ENCODE assay signal across 24 cellular contexts in genomic region chr2:126676814-126677538, GRCh38. TPM values are rescaled to one million over a fixed set of nuclear protein-coding genes. Genes with fewer than 3 reads are reported as not detected.
A peak's percentile ranks its signal among the peaks of the same experiment; 100 is the strongest.
DNase-seq lines count a peak whose midpoint lies in the region; ATAC-seq, FAIRE-seq and TF ChIP-seq lines count a peak whose summit lies in the region.
"Had no signal": no experiment of that assay in that cellular context is flagged by ENCODE, and none has a peak within 500 bp of the region (broad histone marks: within the 10 kb centered on the region; RNA-seq: fewer than 3 reads in every experiment).

No MANE protein-coding gene starts in this region.

- H3K27ac ChIP-seq in IMR-90 (ENCODE audit: insufficient read depth, low read length) (no peak overlapping the region), GM12878 (ENCODE audit: control insufficient read depth, insufficient read depth) (no peak overlapping the region), neutrophil (peak overlapping the region; percentile 60)
- H3K27ac ChIP-seq: dorsolateral prefrontal cortex, KMS-11, SJSA1, vagina had no signal

- no peak overlapping the region for H2BK20ac ChIP-seq in IMR-90 (ENCODE audit: low read depth, low read length)

- H2BK5ac ChIP-seq in IMR-90 (ENCODE audit: low read depth, low read length, poor library complexity, severe bottlenecking): peak overlapping the region; percentile 51

- no peak overlapping the region for H2AK9ac ChIP-seq in IMR-90 (replicated peaks; ENCODE audit: low read depth, low read length, poor library complexity)

- peak overlapping the region; percentile 67 for H3K27ac Mint-ChIP-seq in activated naive CD4-positive, alpha-beta T cell treated with anti-CD3 and anti-CD28 coated beads, Interleukin-2, amount 10 ng/mL, durations not matched to agents 7 days and 5 days

- H4K8ac ChIP-seq in IMR-90 (ENCODE audit: low read depth in 2 of 2, low read length in 2 of 2): no peak overlapping the region

- SMC1A ChIA-PET in GM12878 (lab: Charles Lee; ENCODE audit: uncharacterized antibody, unreplicated experiment): no interaction called here

- H3K4me3 Mint-ChIP-seq in activated naive CD4-positive, alpha-beta T cell treated with anti-CD3 and anti-CD28 coated beads, Interleukin-2, amount 10 ng/mL, durations not matched to agents 7 days and 5 days: no peak overlapping the region

- TF ChIP-seq RAD21 in IMR-90 (IDR thresholded peaks at IDR 0.05; ENCODE audit: low read length): no peak
- TF ChIP-seq RAD21 in GM12878 (IDR thresholded peaks at IDR 0.05; ENCODE audit: insufficient read depth, low read depth, low read length): no peak

- H4K91ac ChIP-seq in IMR-90 (ENCODE audit: insufficient read depth, low read depth, low read length): no peak overlapping the region

- H3K9me1 ChIP-seq in IMR-90 (ENCODE audit: insufficient read depth, low read length): peaks cover 11% of the 10 kb centered on the region

- no peak for FAIRE-seq in GM12878 (lab: Jason Lieb, UNC)
- FAIRE-seq: G401.6 had no signal

- no peak overlapping the region for H2AFZ ChIP-seq in IMR-90 (replicated peaks; ENCODE audit: low read length, poor library complexity)
- H2AFZ ChIP-seq in GM12878 (ENCODE audit: control insufficient read depth, low read depth, low read length): no peak overlapping the region

- intact Hi-C loops in IMR-90 (cut with micrococcal nuclease) (no loop called here), GM12878 (cut with micrococcal nuclease; ENCODE audit: unreplicated experiment) (loop anchor here (1.0 kb wide), 1 partner anchor 42 kb away; no protein-coding TSS in a partner anchor)

- no peak overlapping the region for H3K14ac ChIP-seq in IMR-90 (replicated peaks; ENCODE audit: low read depth, low read length)

- H3K9me3 ChIP-seq in IMR-90 (ENCODE audit: control insufficient read depth, insufficient read depth, low read length) (peaks cover 7% of the 10 kb centered on the region), GM12878 (replicated peaks; ENCODE audit: control insufficient read depth, insufficient read depth, low read length) (peaks cover 5% of the 10 kb centered on the region; the same call in 1 of the 3 replicates), neutrophil (no peaks in the 10 kb centered on the region), MG63 (peaks cover 4% of the 10 kb centered on the region; the same call in 1 of the 2 replicates)
- H3K9me3 ChIP-seq: vagina had no signal

- no peaks in the 10 kb centered on the region for H3K27me3 Mint-ChIP-seq in activated naive CD4-positive, alpha-beta T cell treated with anti-CD3 and anti-CD28 coated beads, Interleukin-2, amount 10 ng/mL, durations not matched to agents 7 days and 5 days

- no peak for TF ChIP-seq EP300 in GM12878 (IDR thresholded peaks at IDR 0.05; ENCODE audit: borderline replicate concordance in 1 of 2, control insufficient read depth in 1 of 2, low read depth in 2 of 2, low read length in 2 of 2)

- BruUV-seq in IMR-90 (replicated peaks; lab: Mats Ljungman, UMichigan): no TSS peak
- no TSS peak for BruUV-seq in GM12878 (replicated peaks; lab: Mats Ljungman, UMichigan)

- peaks cover 22% of the 10 kb centered on the region; the same call in 1 of the 2 replicates for H4K20me1 ChIP-seq in IMR-90 (ENCODE audit: insufficient read depth, low read length)
- no peaks in the 10 kb centered on the region for H4K20me1 ChIP-seq in GM12878 (ENCODE audit: control insufficient read depth, insufficient read depth)

- no peak overlapping the region for H4K5ac ChIP-seq in IMR-90 (ENCODE audit: low read depth, low read length)

- H3K4me2 ChIP-seq in IMR-90 (ENCODE audit: low read depth, low read length) (no peak overlapping the region), GM12878 (ENCODE audit: control insufficient read depth, insufficient read depth) (no peak overlapping the region)
- H3K4me2 ChIP-seq: KMS-11 had no signal

- no peak overlapping the region for H2BK120ac ChIP-seq in IMR-90 (ENCODE audit: low read depth, low read length)

- H3K79me1 ChIP-seq in IMR-90 (ENCODE audit: low read depth in 1 of 2, low read length in 2 of 2): peaks cover 10 to 45% of the 10 kb centered on the region in 2 experiments; a peak in 3 of 4 replicates

- TF ChIP-seq CTCF in IMR-90 (conservative IDR thresholded peaks at IDR 0.05; ENCODE audit: low read depth, low read length): no peak
- no peak for TF ChIP-seq CTCF in GM12878 (IDR thresholded peaks at IDR 0.05 in 2 of 3, conservative IDR thresholded peaks at IDR 0.05 in 1 of 3; ENCODE audit: control insufficient read depth in 2 of 3, extremely low read depth in 1 of 3, insufficient read depth in 1 of 3, low read depth in 3 of 3, low read length in 3 of 3)
- TF ChIP-seq CTCF in neutrophil (IDR thresholded peaks at IDR 0.05): no peak

- TF ChIP-seq POLR2A in IMR-90 (IDR thresholded peaks at IDR 0.05; ENCODE audit: low read depth, low read length): no peak
- TF ChIP-seq POLR2A in GM12878 (IDR thresholded peaks at IDR 0.05; ENCODE audit: low read depth, low read length): no peak

- H3K9ac ChIP-seq in IMR-90 (ENCODE audit: low read depth, low read length) (no peak overlapping the region), GM12878 (ENCODE audit: control insufficient read depth, insufficient read depth, low read length) (no peak overlapping the region)
- H3K9ac ChIP-seq: KMS-11 had no signal

- in situ Hi-C loops in IMR-90 (cut with MboI; ENCODE audit: low sequenced_read_pairs) (no loop called here), GM12878 (cut with MboI) (no loop called here), KBM-7 (cut with MboI; ENCODE audit: low pct_unique_long_range_greater_than_20kb, low sequenced_read_pairs) (no loop called here)

- H3K36me3 Mint-ChIP-seq in activated naive CD4-positive, alpha-beta T cell treated with anti-CD3 and anti-CD28 coated beads, Interleukin-2, amount 10 ng/mL, durations not matched to agents 7 days and 5 days: peaks cover 82% of the 10 kb centered on the region

- no peaks in the 10 kb centered on the region; the same call in 1 of the 2 replicates for H3K79me2 ChIP-seq in GM12878 (ENCODE audit: control insufficient read depth, insufficient read depth, low read length)

- 100% methylated on average over 1 of the region's 1 CpG; no CpG with 5 or more reads in 1 of the 2 experiments for WGBS in IMR-90 (ENCODE audit: extremely low coverage in 2 of 2, insufficient read length in 1 of 2), 2 experiments
- 93% methylated on average over 1 of the region's 1 CpG for WGBS in GM12878 (ENCODE audit: insufficient coverage, insufficient replicate concordance, low lambda C conversion rate, missing lambda C conversion rate)

- no peak overlapping the region for H3K18ac ChIP-seq in IMR-90 (ENCODE audit: low read depth, low read length)

- no peak overlapping the region for H3K56ac ChIP-seq in IMR-90 (ENCODE audit: extremely low read depth, insufficient read depth, low read length)

- no peak overlapping the region for H3K4me3 ChIP-seq in IMR-90 (ENCODE audit: insufficient read depth, low read depth, low read length)
- no peak overlapping the region for H3K4me3 ChIP-seq in GM12878
- H3K4me3 ChIP-seq in neutrophil (ENCODE audit: low read depth in 1 of 2, low read length in 1 of 2): no peak overlapping the region
- no peak overlapping the region for H3K4me3 ChIP-seq in MG63
- H3K4me3 ChIP-seq: dorsolateral prefrontal cortex, SJSA1, vagina had no signal

- DNase-seq in activated naive CD4-positive, alpha-beta T cell treated with anti-CD3 and anti-CD28 coated beads, Interleukin-2, amount 10 ng/mL, durations not matched to agents 7 days and 5 days: no peak
- DNase-seq in activated naive CD4-positive, alpha-beta T cell treated with Interleukin-2 at 50 U/mL for 16 hours: no peak
- DNase-seq in IMR-90 (no peak), GM12878 (ENCODE audit: low read depth, low spot score) (no peak), MG63 (no peak), KBM-7 (no peak), NCI-H2227 treated with DMSO at 0.1 percent for 48 hours (lab: John Stamatoyannopoulos, UW) (no peak)
- DNase-seq: activated CD4-positive, CD25-positive, alpha-beta regulatory T cell treated with anti-CD3 and anti-CD28 coated beads, Interleukin-2, amount 50 U/mL, for 72 hours; anterior cingulate cortex; C1 segment of cervical spinal cord; caudate nucleus; DMS153; dorsolateral prefrontal cortex; MV-4-11; NCI-H187; NCI-H345; substantia nigra; T1000 had no signal

- no peak overlapping the region for H3K4ac ChIP-seq in IMR-90 (ENCODE audit: low read depth, low read length)

- ATAC-seq in IMR-90 (ENCODE audit: low read depth) (no peak), GM12878 (no peak)
- ATAC-seq: Panc1 had no signal

- H3K23ac ChIP-seq in IMR-90 (ENCODE audit: low read depth, low read length): no peak overlapping the region

- H3K27me3 ChIP-seq in IMR-90 (ENCODE audit: control insufficient read depth, insufficient read depth, low read length) (no peaks in the 10 kb centered on the region), GM12878 (replicated peaks in 1 of 2; ENCODE audit: control insufficient read depth in 2 of 2, insufficient read depth in 2 of 2, low read length in 1 of 2) (no peaks in the 10 kb centered on the region), neutrophil (no peaks in the 10 kb centered on the region), MG63 (no peaks in the 10 kb centered on the region)
- H3K27me3 ChIP-seq: dorsolateral prefrontal cortex, SJSA1, vagina had no signal

- H3K4me1 Mint-ChIP-seq in activated naive CD4-positive, alpha-beta T cell treated with anti-CD3 and anti-CD28 coated beads, Interleukin-2, amount 10 ng/mL, durations not matched to agents 7 days and 5 days: peaks cover 26% of the 10 kb centered on the region

- no peak overlapping the region for H2BK15ac ChIP-seq in IMR-90 (ENCODE audit: low read depth, low read length)

- no peaks in the 10 kb centered on the region for H3K4me1 ChIP-seq in IMR-90 (ENCODE audit: control insufficient read depth, insufficient read depth, low read length)
- no peaks in the 10 kb centered on the region for H3K4me1 ChIP-seq in GM12878 (ENCODE audit: control insufficient read depth, insufficient read depth, low read length)
- peaks cover 33 to 48% of the 10 kb centered on the region in 2 experiments for H3K4me1 ChIP-seq in neutrophil (ENCODE audit: control insufficient read depth in 1 of 2, insufficient read depth in 1 of 2, low read depth in 1 of 2, low read length in 1 of 2)
- H3K4me1 ChIP-seq: SJSA1, vagina had no signal

- CTCF ChIA-PET in activated naive CD4-positive, alpha-beta T cell treated with anti-CD3 and anti-CD28 coated beads, Interleukin-2, amount 10 ng/mL, durations not matched to agents 7 days and 5 days (lab: Charles Lee): no interaction called here
- CTCF ChIA-PET in IMR-90 (lab: Yijun Ruan, JAX): no interaction called here
- CTCF ChIA-PET in GM12878 (lab: Yijun Ruan, JAX): no interaction called here

- peaks cover 19% of the 10 kb centered on the region for H3K9me3 Mint-ChIP-seq in activated naive CD4-positive, alpha-beta T cell treated with anti-CD3 and anti-CD28 coated beads, Interleukin-2, amount 10 ng/mL, durations not matched to agents 7 days and 5 days

- POLR2A ChIA-PET in IMR-90 (lab: Charles Lee; ENCODE audit: unreplicated experiment) (no interaction called here), GM12878 (lab: Charles Lee) (no interaction called here)

- dilution Hi-C loops in IMR-90 (cut with HindIII; ENCODE audit: low sequenced_read_pairs, unreplicated experiment): no loop called here

- H3K36me3 ChIP-seq in IMR-90 (ENCODE audit: control insufficient read depth, insufficient read depth, low read length): peaks cover 21% of the 10 kb centered on the region
- H3K36me3 ChIP-seq in GM12878 (ENCODE audit: control insufficient read depth in 2 of 2, insufficient read depth in 2 of 2, low read length in 1 of 2): no peaks in the 10 kb centered on the region; a peak in 2 of 4 replicates
- H3K36me3 ChIP-seq in neutrophil: no peaks in the 10 kb centered on the region
- H3K36me3 ChIP-seq in MG63: no peaks in the 10 kb centered on the region
- H3K36me3 ChIP-seq: SJSA1, vagina had no signal

- RAD21 ChIA-PET in GM12878 (lab: Charles Lee; ENCODE audit: unreplicated experiment): no interaction called here

- H2AK5ac ChIP-seq in IMR-90 (ENCODE audit: low read depth, low read length): no peak overlapping the region

RNA-seq across cellular contexts. Expression of gene GYPC, which starts 21.0 kb away (rescaled TPM):
- total RNA-seq in IMR-90 (2012; rRNA removed) (53.4 and 53.6 TPM in 2 replicates), GM12878 (2014; rRNA removed) (139 TPM in 2 replicates), GM12878 (2014; rRNA removed; fragmentation: Illumina TruSeq; extraction: Trizol) (79.2 and 82.0 TPM in 2 replicates), GM12878 (2021) (80.1 and 85.2 TPM in 2 replicates)
- polyA plus RNA-seq in IMR-90 (2012; rRNA removed) (96.3 and 103 TPM in 2 replicates), GM12878 (2011; rRNA removed) (95.2 and 132 TPM in 2 replicates), GM12878 (2014; fragmentation: Illumina TruSeq; extraction: Trizol) (26.4 and 72.9 TPM in 2 replicates), GM12878 (2014; fragmentation: Nextera tagmentation; extraction: Ambion mirVana) (10 to 100 TPM; 26.2 to 37.8 TPM), GM12878 (2014; rRNA removed) (143 and 150 TPM in 2 replicates), GM12878 (2016; fragmentation: Nextera tagmentation; extraction: Ambion mirVana) (10 to 100 TPM; 80.7 to 87.6 TPM)
- 65.7 and 153 TPM in 2 replicates for polyA plus RNA-seq in IMR-90 (2012; cell fraction: cytosol; rRNA removed)
- polyA plus RNA-seq in IMR-90 (2012; cell fraction: nucleus; rRNA removed; ENCODE audit: low replicate concordance): 35.4 and 45.3 TPM in 2 replicates
- total RNA-seq in GM12878 (2013; cell fraction: nucleolus; rRNA removed): 88.5 and 88.9 TPM in 2 replicates
- 46.1 TPM for polyA plus RNA-seq in GM12878 (2011; ENCODE audit: low read depth)
- polyA plus RNA-seq in GM12878 (2011; cell fraction: cytosol; rRNA removed): 184 and 207 TPM in 2 replicates
- 70.7 and 93.4 TPM in 2 replicates for polyA plus RNA-seq in GM12878 (2011; cell fraction: nucleus; rRNA removed)
- polyA plus RNA-seq in GM12878 (2012): 109 and 131 TPM in 2 replicates
- 133 and 136 TPM in 2 replicates for polyA minus RNA-seq in GM12878 (2011; rRNA and poly(A)+ RNA removed)
- polyA minus RNA-seq in GM12878 (2011; cell fraction: cytosol; rRNA and poly(A)+ RNA removed): 29.8 and 36.8 TPM in 2 replicates
- polyA minus RNA-seq in GM12878 (2011; cell fraction: nucleus; rRNA and poly(A)+ RNA removed): 19.5 and 31.5 TPM in 2 replicates
- 49.1 and 118 TPM in 2 replicates for total RNA-seq in MG63 (2014; rRNA removed; shearing (Covaris generic); ENCODE audit: low replicate concordance)
- total RNA-seq: SJSA1 had no signal
